ENCODE assay signal across 8 cellular contexts in the genomic region with DNA sequence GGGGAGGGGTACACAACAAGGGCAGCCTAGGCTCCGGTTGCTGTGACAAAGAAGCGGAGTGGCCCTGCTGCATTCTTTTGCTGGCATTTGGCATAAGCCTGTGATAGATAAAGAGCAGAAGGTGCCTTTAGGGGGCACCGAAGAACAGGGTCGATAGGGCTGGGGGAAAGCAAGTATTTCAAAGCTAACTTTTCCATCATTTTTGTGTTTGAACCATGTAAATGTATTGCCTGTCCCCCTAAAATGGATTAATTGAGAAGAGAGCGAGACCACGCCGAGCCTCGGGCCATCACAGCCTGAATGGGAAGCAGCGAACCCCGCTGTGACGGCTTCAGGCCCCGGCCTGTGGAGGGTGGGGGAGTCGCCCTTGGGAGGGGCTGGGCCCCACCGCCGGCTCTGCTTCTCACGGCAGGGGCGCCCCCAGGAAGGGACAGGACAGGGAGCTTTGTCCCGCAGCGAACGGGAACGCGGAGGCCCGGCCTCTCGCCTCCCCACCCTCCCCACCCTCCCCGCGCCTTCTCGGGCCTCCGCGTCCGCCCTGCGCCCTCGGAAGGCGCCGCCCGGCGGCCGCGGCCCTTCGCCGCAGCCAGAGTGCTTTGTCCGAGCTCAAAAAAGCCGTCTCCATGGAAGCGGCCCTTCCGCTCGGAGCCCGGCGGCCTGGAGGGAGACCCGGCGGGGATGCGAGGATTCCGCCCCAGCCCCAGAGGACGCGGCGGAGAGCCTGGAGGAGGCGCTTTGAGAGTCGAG. TPM values are rescaled to one million over a fixed set of nuclear protein-coding genes. Genes with fewer than 3 reads are reported as not detected.
DNase-seq lines count a peak whose midpoint lies in the region; TF ChIP-seq lines count a peak whose summit lies in the region.

No MANE protein-coding gene starts in this region.

- no peaks in the 10 kb centered on the region for H3K4me1 ChIP-seq in endodermal cell (ENCODE audit: control insufficient read depth, insufficient read depth, low read length)
- H3K4me1 ChIP-seq in transverse colon: peaks cover 5 to 24% (median 8%) of the 10 kb centered on the region in 4 donors

- in situ Hi-C loops in transverse colon (cut with MboI; ENCODE audit: low pct_ligation_motif_present in 1 of 4, low pct_unique_long_range_greater_than_20kb in 1 of 4, low sequenced_read_pairs in 3 of 4): no loop called here

- peaks cover 3% of the 10 kb centered on the region for H3K4me1 Mint-ChIP-seq in endodermal cell

- peak; percentile 51 for DNase-seq in NCI-H82 (lab: John Stamatoyannopoulos, UW)
- no peak for DNase-seq in NCI-H82 treated with DMSO at 0.1 percent for 48 hours (lab: John Stamatoyannopoulos, UW; ENCODE audit: unreplicated experiment)
- peak; percentile 75 for DNase-seq in NCI-H748 (lab: John Stamatoyannopoulos, UW; ENCODE audit: unreplicated experiment)
- DNase-seq in endodermal cell: peak; percentile 92
- peak; percentile 33 for DNase-seq in medulla oblongata (ENCODE audit: extremely low spot score)
- peak; percentile 15 for DNase-seq in transverse colon
- no peak for DNase-seq in stimulated activated CD4-positive, alpha-beta T cell treated with anti-CD3 and anti-CD28 coated beads, Interleukin-4, amount 100 ng/mL, for 1 hour
- no peak for DNase-seq in mesenteric fat pad (ENCODE audit: low spot score)

- no peak for TF ChIP-seq POLR2A in transverse colon (IDR thresholded peaks at IDR 0.05)

- H3K27ac ChIP-seq in endodermal cell (ENCODE audit: low read depth, low read length): peak overlapping the region; percentile 79
- peak overlapping the region in 3 of 4 donors; percentile 23 to 50 (median 42) for H3K27ac ChIP-seq in transverse colon

- peak overlapping the region; percentile 60 for H3K4me3 Mint-ChIP-seq in endodermal cell

- TF ChIP-seq EP300 in transverse colon (IDR thresholded peaks at IDR 0.05; ENCODE audit: low read depth): no peak

- no peaks in the 10 kb centered on the region for H3K36me3 Mint-ChIP-seq in endodermal cell (ENCODE audit: low read depth)

- peak overlapping the region; percentile 70 for H3K27ac Mint-ChIP-seq in endodermal cell

- peak overlapping the region; percentile 73 for H3K4me3 ChIP-seq in endodermal cell (ENCODE audit: low read length)
- peak overlapping the region; percentile 24 to 57 (median 37) for H3K4me3 ChIP-seq in transverse colon

- H3K9ac ChIP-seq in endodermal cell (ENCODE audit: extremely low read depth, low read length, poor library complexity, severe bottlenecking): peak overlapping the region; percentile 32

- intact Hi-C loops in transverse colon (cut with DNase I; ENCODE audit: low total_unique reads): no loop called here

- H3K27me3 Mint-ChIP-seq in endodermal cell (ENCODE audit: insufficient read depth): peaks cover 63% of the 10 kb centered on the region

- WGBS in endodermal cell (ENCODE audit: insufficient coverage in 1 of 2, insufficient read length in 1 of 2), 2 experiments: 4 to 5% methylated on average over 11 to 56 of the region's 56 CpGs
- 1 to 12% methylated on average over 3 to 34 of the region's 56 CpGs for WGBS in transverse colon (ENCODE audit: low coverage in 1 of 2), 2 donors

- H3K36me3 ChIP-seq in endodermal cell (ENCODE audit: control insufficient read depth, insufficient read depth, low read length) (no peaks in the 10 kb centered on the region), transverse colon (no peaks in the 10 kb centered on the region)

- H3K27me3 ChIP-seq in endodermal cell (ENCODE audit: control insufficient read depth, insufficient read depth, low read length, poor library complexity, severe bottlenecking): peaks cover 44% of the 10 kb centered on the region
- H3K27me3 ChIP-seq in transverse colon: peaks cover 55% of the 10 kb centered on the region

- no peaks in the 10 kb centered on the region for H3K9me3 ChIP-seq in endodermal cell (ENCODE audit: control insufficient read depth, low read length)
- no peaks in the 10 kb centered on the region for H3K9me3 ChIP-seq in transverse colon

- TF ChIP-seq CTCF in endodermal cell (conservative IDR thresholded peaks at IDR 0.05) (peak; percentile 74), transverse colon (IDR thresholded peaks at IDR 0.05) (peak; percentile 27 to 50 (median 36))

- no peaks in the 10 kb centered on the region for H3K9me3 Mint-ChIP-seq in endodermal cell

RNA-seq across cellular contexts. Expression of gene ALDH1L1, which starts 32.4 kb away (rescaled TPM):
- total RNA-seq in endodermal cell (1 to 10 TPM; 1.0 to 1.6 TPM), transverse colon (10 to 100 TPM in 2 of 4 donors, 1 to 10 TPM in 2; 5.9 to 32.2 (median 16.1) TPM), mesenteric fat pad (105 TPM)
- polyA plus RNA-seq in endodermal cell (2013, experiment 1 of 2): 1.6 TPM
- 0.95 TPM for polyA plus RNA-seq in endodermal cell (2013, experiment 2 of 2)

Comparison
In these comparisons a context has a peak if more than half of its experiments do, and no peak if none do; other contexts are left out.
1. DNase-seq: peak in NCI-H82 (single experiment), NCI-H748 (single experiment), endodermal cell (single experiment), medulla oblongata (single experiment) and transverse colon (single experiment); none in NCI-H82 treated with DMSO at 0.1 percent for 48 hours (single experiment), stimulated activated CD4-positive, alpha-beta T cell treated with anti-CD3 and anti-CD28 coated beads, Interleukin-4, amount 100 ng/mL, for 1 hour (single experiment) and mesenteric fat pad (single experiment).